ENCODE assay signal across 8 cellular contexts in the genomic region with DNA sequence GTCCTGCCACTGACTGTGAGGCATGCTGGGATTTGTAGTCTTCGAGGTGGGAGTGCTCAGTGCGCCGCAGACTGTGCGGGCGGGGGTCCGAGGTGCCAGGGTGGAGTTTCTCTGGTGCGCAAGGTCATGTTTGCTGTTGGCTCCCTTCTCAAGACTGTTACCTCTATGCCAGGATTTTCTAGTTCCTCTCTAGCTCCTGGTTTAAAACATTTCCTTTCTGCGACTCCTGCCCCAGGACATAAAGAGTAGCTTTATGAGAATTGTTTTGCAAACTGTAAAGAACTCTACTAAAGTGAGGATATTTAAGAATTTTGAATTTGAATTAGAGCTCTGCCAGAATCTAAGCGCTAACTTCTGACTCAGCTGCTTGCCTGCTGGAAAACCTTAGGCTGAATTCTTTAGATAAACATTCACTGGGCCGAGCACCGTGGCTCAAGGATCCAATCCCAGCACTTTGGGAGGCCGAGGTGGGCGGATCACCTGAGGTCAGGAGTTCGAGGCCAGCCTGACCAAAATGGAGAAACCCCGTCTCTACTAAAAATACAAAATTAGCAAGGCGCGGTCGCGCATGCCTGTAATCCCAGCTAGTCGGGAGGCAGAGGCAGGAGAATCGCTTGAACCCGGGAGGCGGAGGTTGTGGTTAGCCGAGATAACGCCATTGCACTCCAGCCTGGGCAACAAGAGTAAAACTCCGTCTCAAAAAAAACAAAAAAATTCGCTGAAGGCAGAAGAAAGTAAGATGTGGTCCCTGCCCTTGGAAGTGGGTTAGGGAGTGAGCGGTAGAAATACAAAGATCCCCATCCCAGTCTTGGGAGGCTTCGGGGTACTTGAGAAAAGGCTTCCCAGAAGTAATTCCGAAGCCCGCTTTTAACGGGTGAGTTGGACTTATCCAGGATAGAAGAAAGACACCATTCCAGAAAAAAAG. TPM values are rescaled to one million over a fixed set of nuclear protein-coding genes. Genes with fewer than 3 reads are reported as not detected.
DNase-seq lines count a peak whose midpoint lies in the region; ATAC-seq and TF ChIP-seq lines count a peak whose summit lies in the region.

No MANE protein-coding gene starts in this region.

- peaks cover 18% of the 10 kb centered on the region for H3K36me3 Mint-ChIP-seq in activated B cell treated with CpG ODN at 0.5 μM for 24 hours (ENCODE audit: low read depth)

- ATAC-seq in activated B cell treated with CpG ODN at 0.5 μM for 24 hours (ENCODE audit: low read depth) (no peak), GM19463 (IDR thresholded peaks at IDR 0.05; ENCODE audit: unreplicated experiment) (no peak)

- TF ChIP-seq CTCF in activated B cell treated with CpG ODN at 0.5 μM for 24 hours (IDR thresholded peaks at IDR 0.05) = no peak

- H3K27ac Mint-ChIP-seq in activated B cell treated with CpG ODN at 0.5 μM for 24 hours = peak overlapping the region; percentile 100

- DNase-seq in ELR (ENCODE audit: low read depth) (peak; percentile 73), HK-2 (ENCODE audit: unreplicated experiment) (peak; percentile 96), activated B cell treated with CpG ODN at 0.5 μM for 24 hours (no peak), glomerular visceral epithelial cell (ENCODE audit: extremely low spot score) (peak; percentile 96), retina (peak; percentile 7), epidermal melanocyte (ENCODE audit: insufficient read length, low spot score) (no peak), NCI-H1436 (lab: John Stamatoyannopoulos, UW) (no peak)

- peak overlapping the region; percentile 90 for H3K4me3 Mint-ChIP-seq in activated B cell treated with CpG ODN at 0.5 μM for 24 hours

- no peaks in the 10 kb centered on the region for H3K27me3 Mint-ChIP-seq in activated B cell treated with CpG ODN at 0.5 μM for 24 hours

- CTCF ChIA-PET in activated B cell treated with CpG ODN at 0.5 μM for 24 hours (lab: Charles Lee) = interaction anchor here (1.1 kb wide), 1 partner anchor 9 kb away, joined by 3 read pairs; no protein-coding TSS in a partner anchor

- H3K9me3 Mint-ChIP-seq in activated B cell treated with CpG ODN at 0.5 μM for 24 hours = no peaks in the 10 kb centered on the region

- intact Hi-C loops in activated B cell treated with CpG ODN at 0.5 μM for 24 hours (cut with micrococcal nuclease) = loop anchor here (1.0 to 5.0 kb wide), 10 partner anchors 22 to 1383 kb away; a partner anchor contains a TSS

- H3K4me1 Mint-ChIP-seq in activated B cell treated with CpG ODN at 0.5 μM for 24 hours = peaks cover 26% of the 10 kb centered on the region

- POLR2A ChIA-PET in activated B cell treated with CpG ODN at 0.5 μM for 24 hours (lab: Charles Lee) = interaction anchor here (0.7 to 4.7 kb wide), 9 partner anchors 10 to 668 kb away, joined by 3 to 96 read pairs (median 6); a partner anchor contains a TSS

RNA-seq across cellular contexts. Expression of a gene that starts 1.0 kb away (rescaled TPM):
- 86.3 and 97.3 TPM in 2 replicates for total RNA-seq in activated B cell treated with CpG ODN at 0.5 μM for 24 hours

RNA-seq across cellular contexts. Expression of a gene that starts 28.1 kb away (rescaled TPM):
- 0.64 and 0.67 TPM in 2 replicates for total RNA-seq in activated B cell treated with CpG ODN at 0.5 μM for 24 hours

Comparison
In these comparisons a context has a peak if more than half of its experiments do, and no peak if none do; other contexts are left out.
1. DNase-seq: peak in ELR (single experiment), HK-2 (single experiment), glomerular visceral epithelial cell (single experiment) and retina (single experiment); none in activated B cell treated with CpG ODN at 0.5 μM for 24 hours (single experiment), epidermal melanocyte (single experiment) and NCI-H1436 (single experiment).